9 cellular contexts compared by ENCODE assay signal in the genomic region with DNA sequence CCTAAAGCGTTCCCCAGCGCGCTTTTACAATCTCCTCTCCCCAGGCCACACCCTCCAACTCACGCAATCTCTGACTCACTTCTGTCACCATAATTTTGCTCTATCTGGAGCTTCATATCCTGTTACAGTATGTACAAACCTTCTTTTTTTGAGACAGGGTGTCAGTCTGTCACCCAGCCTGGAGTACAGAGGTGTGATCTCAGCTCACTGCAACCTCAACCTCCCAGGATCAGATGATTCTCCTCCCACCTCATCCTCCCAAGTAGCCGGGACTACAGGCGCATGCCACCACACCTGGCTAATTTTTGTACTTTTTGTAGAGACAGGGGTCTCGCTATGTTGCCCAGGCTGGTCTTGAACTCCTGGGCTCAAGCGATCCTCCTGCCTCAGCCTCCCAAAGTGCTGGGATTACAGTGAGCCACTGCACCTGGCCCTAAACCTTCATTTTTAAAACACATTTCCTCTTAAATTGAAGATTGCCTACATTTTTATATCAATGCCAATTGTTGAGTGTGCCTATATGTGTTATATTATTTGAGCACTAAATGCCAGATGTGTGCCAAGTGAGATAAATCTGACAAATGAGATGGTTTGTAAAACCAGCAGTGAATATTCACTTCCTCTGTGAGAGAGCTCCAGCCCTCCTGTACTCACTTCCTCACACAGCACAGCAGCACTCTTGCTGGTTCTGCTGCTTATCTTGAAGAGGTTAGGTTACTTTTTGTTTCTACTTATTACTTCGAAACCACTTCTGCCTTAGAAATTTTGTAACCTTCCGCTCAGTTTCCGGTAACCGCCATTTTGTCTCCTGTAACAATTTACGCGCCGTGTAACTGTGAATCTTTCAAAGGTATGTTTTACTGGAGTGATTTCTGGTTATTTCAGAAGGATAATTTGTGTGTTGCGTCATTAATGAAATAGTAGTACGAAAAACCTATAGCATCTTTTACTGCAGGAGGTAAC. TPM values are rescaled to one million over a fixed set of nuclear protein-coding genes. Genes with fewer than 3 reads are reported as not detected.
DNase-seq lines count a peak whose midpoint lies in the region; ATAC-seq and TF ChIP-seq lines count a peak whose summit lies in the region.
"Had no signal": no experiment of that assay in that cellular context is flagged by ENCODE, and none has a peak within 500 bp of the region (broad histone marks: within the 10 kb centered on the region; RNA-seq: fewer than 3 reads in every experiment).

No MANE protein-coding gene starts in this region.

- H3K9me3 ChIP-seq in DND-41 (ENCODE audit: insufficient read depth, low read length, severe bottlenecking): no peaks in the 10 kb centered on the region
- no peaks in the 10 kb centered on the region for H3K9me3 ChIP-seq in lower lobe of right lung
- H3K9me3 ChIP-seq: tibial nerve had no signal

- no peaks in the 10 kb centered on the region for H4K20me1 ChIP-seq in DND-41 (ENCODE audit: insufficient read depth, low read length)

- peak overlapping the region; percentile 81 for H2AFZ ChIP-seq in DND-41 (ENCODE audit: low read depth, low read length)

- H3K79me2 ChIP-seq in DND-41 (ENCODE audit: insufficient read depth, low read length): peaks cover 45% of the 10 kb centered on the region

- H3K27ac ChIP-seq in DND-41 (ENCODE audit: low read length) (peak overlapping the region; percentile 96), lower lobe of right lung (peak overlapping the region; percentile 82), substantia nigra (ENCODE audit: low read depth, low read length, poor library complexity, severe bottlenecking) (peak overlapping the region; percentile 14)

- intact Hi-C loops in lower lobe of right lung (cut with DNase I): no loop called here

- no peaks in the 10 kb centered on the region for H3K4me1 Mint-ChIP-seq in nephron progenitor cell

- H3K27me3 ChIP-seq in DND-41 (ENCODE audit: insufficient read depth, low read length, poor library complexity): no peaks in the 10 kb centered on the region
- H3K27me3 ChIP-seq in lower lobe of right lung (ENCODE audit: low read depth): no peaks in the 10 kb centered on the region
- H3K27me3 ChIP-seq: tibial nerve had no signal

- DNase-seq in DND-41: peak; percentile 79
- DNase-seq in Kasumi-1 (lab: John Stamatoyannopoulos, UW): peak; percentile 91 to 92
- DNase-seq in activated CD8-positive, alpha-beta memory T cell treated with anti-CD3 and anti-CD28 coated beads for 4 hours (ENCODE audit: low read depth in 2 of 2): peak; percentile 45 to 50
- peak; percentile 56 for DNase-seq in lower lobe of right lung
- peak in 4 of 49 donors; percentile 3 to 9 (median 5) for DNase-seq in substantia nigra (lab: John Stamatoyannopoulos, UW)
- no peak for DNase-seq in 8988T
- DNase-seq in nephron progenitor cell: no peak

- no peak overlapping the region for H3K27ac Mint-ChIP-seq in nephron progenitor cell

- H3K36me3 ChIP-seq in DND-41 (ENCODE audit: insufficient read depth, low read length) (peaks cover 12% of the 10 kb centered on the region), lower lobe of right lung (peaks cover 9% of the 10 kb centered on the region)
- H3K36me3 ChIP-seq: tibial nerve had no signal

- H3K9me3 Mint-ChIP-seq in nephron progenitor cell: no peaks in the 10 kb centered on the region

- TF ChIP-seq CTCF in DND-41 (IDR thresholded peaks at IDR 0.05; ENCODE audit: borderline replicate concordance, extremely low read depth, low read length, poor library complexity, severe bottlenecking): no peak
- no peak for TF ChIP-seq CTCF in lower lobe of right lung (IDR thresholded peaks at IDR 0.05)
- no peak for TF ChIP-seq CTCF in nephron progenitor cell (IDR thresholded peaks at IDR 0.05)

- ATAC-seq in DND-41 (ENCODE audit: insufficient read depth, low read depth): peak; percentile 88
- peak; percentile 96 for ATAC-seq in GM21447 (IDR thresholded peaks at IDR 0.05; ENCODE audit: unreplicated experiment)
- ATAC-seq in lower lobe of right lung: peak; percentile 90 to 92

- no peaks in the 10 kb centered on the region for H3K36me3 Mint-ChIP-seq in nephron progenitor cell (ENCODE audit: low read depth)

- peaks cover 3% of the 10 kb centered on the region for H3K27me3 Mint-ChIP-seq in nephron progenitor cell (ENCODE audit: low read depth, poor library complexity)

- peak overlapping the region; percentile 78 for H3K4me2 ChIP-seq in DND-41 (ENCODE audit: insufficient read depth, low read length)

- peak overlapping the region; percentile 80 for H3K9ac ChIP-seq in DND-41 (ENCODE audit: low read depth, low read length)

- H3K4me3 ChIP-seq in DND-41 (ENCODE audit: low read depth in 1 of 2, low read length in 2 of 2) (peak overlapping the region; percentile 48 to 62; a peak in 3 of 4 replicates), lower lobe of right lung (peak overlapping the region; percentile 29)

- no peak overlapping the region for H3K4me3 Mint-ChIP-seq in nephron progenitor cell

- H3K4me1 ChIP-seq in DND-41 (ENCODE audit: insufficient read depth, low read length) (peaks cover 49% of the 10 kb centered on the region), lower lobe of right lung (peaks cover 9% of the 10 kb centered on the region)
- H3K4me1 ChIP-seq: tibial nerve had no signal

RNA-seq across cellular contexts. Expression of a gene that starts 57.9 kb away (rescaled TPM):
- 112 TPM for total RNA-seq in lower lobe of right lung

Comparison
In these comparisons a context has a peak if more than half of its experiments do, and no peak if none do; other contexts are left out.
1. DNase-seq: peak in DND-41 (single experiment), Kasumi-1 (2 of 2), activated CD8-positive, alpha-beta memory T cell treated with anti-CD3 and anti-CD28 coated beads for 4 hours (2 of 2) and lower lobe of right lung (single experiment); none in 8988T (single experiment) and nephron progenitor cell (single experiment).
2. H3K27ac ChIP-seq: peak in every context shown above with its lines; median percentile 96 in DND-41; 82 in lower lobe of right lung; 14 in substantia nigra.
3. Peak in every context shown above with its lines, with median percentiles within 50 percentile points of each other: ATAC-seq.